ENCODE assay signal across 2 cellular contexts in genomic region chr1:77282187-77282865, GRCh38.
TF ChIP-seq lines count a peak whose summit lies in the region.

No MANE protein-coding gene starts in this region.

TF ChIP-seq in IMR-90, 13 proteins besides CTCF, POLR2A, EP300 and RAD21:
- TF ChIP-seq CHD1 (IDR thresholded peaks at IDR 0.05; ENCODE audit: low read depth, low read length) (no peak), SMC3 (IDR thresholded peaks at IDR 0.05; ENCODE audit: low read depth, low read length) (no peak), MAZ (IDR thresholded peaks at IDR 0.05; ENCODE audit: borderline replicate concordance, low read depth, low read length) (no peak), BHLHE40 (IDR thresholded peaks at IDR 0.05; ENCODE audit: low read depth, low read length) (no peak), CEBPB (IDR thresholded peaks at IDR 0.05; ENCODE audit: low read depth, low read length) (no peak), RFX5 (IDR thresholded peaks at IDR 0.05; ENCODE audit: low read depth, low read length) (no peak), NFE2L2 (IDR thresholded peaks at IDR 0.05; ENCODE audit: low read depth, low read length) (no peak), MXI1 (IDR thresholded peaks at IDR 0.05; ENCODE audit: borderline replicate concordance, low read depth, low read length) (no peak), USF2 (IDR thresholded peaks at IDR 0.05; ENCODE audit: low read depth, low read length) (no peak), MAFK (IDR thresholded peaks at IDR 0.05; ENCODE audit: low read depth, low read length) (no peak), FOS (IDR thresholded peaks at IDR 0.05; ENCODE audit: low read depth, low read length) (no peak), ELK1 (IDR thresholded peaks at IDR 0.05; ENCODE audit: borderline replicate concordance, low read depth, low read length) (no peak), RCOR1 (IDR thresholded peaks at IDR 0.05; ENCODE audit: insufficient replicate concordance, low read length) (no peak)

TF ChIP-seq in endothelial cell of umbilical vein, 7 proteins besides CTCF, POLR2A, EP300 and RAD21:
- TF ChIP-seq GATA2 (IDR thresholded peaks at IDR 0.05; ENCODE audit: insufficient read depth, insufficient read length, low read depth, low read length) (no peak), FOS (IDR thresholded peaks at IDR 0.05; ENCODE audit: borderline replicate concordance, insufficient read depth, low read length) (no peak), JUN (IDR thresholded peaks at IDR 0.05; ENCODE audit: borderline replicate concordance, insufficient read depth, insufficient read length, low read depth) (no peak), POLR2AphosphoS5 (IDR thresholded peaks at IDR 0.05; ENCODE audit: insufficient read depth, low read depth, low read length) (no peak), EZH2 (IDR thresholded peaks at IDR 0.05; ENCODE audit: borderline replicate concordance, low read depth, low read length, severe bottlenecking) (peak; percentile 39)
